In the genomic region with DNA sequence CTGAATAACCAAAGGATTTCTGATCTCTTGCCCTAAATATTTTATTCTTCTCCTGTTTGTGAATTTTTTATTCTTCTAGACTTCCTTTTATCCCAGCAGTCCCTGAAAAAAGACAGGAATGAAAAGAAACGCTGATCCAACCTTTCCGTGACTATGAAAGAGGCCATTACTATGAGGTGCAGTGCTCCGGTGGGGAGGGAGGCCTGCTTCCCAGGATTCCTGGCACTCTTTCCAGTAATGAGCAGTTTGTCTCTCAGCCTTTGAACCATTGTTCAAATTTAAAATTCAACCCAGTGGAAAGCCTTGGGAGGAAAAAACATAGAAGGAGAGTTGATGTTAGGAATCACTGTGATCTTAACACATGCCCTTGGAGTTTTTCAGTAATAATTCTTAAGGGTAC, we compare ENCODE assay signal across 11 cellular contexts. TPM values are rescaled to one million over a fixed set of nuclear protein-coding genes. Genes with fewer than 3 reads are reported as not detected.
DNase-seq lines count a peak whose midpoint lies in the region; ATAC-seq, FAIRE-seq and TF ChIP-seq lines count a peak whose summit lies in the region.
"Had no signal": no experiment of that assay in that cellular context is flagged by ENCODE, and none has a peak within 500 bp of the region (broad histone marks: within the 10 kb centered on the region; RNA-seq: fewer than 3 reads in every experiment).

No MANE protein-coding gene starts in this region.

- intact Hi-C loops in HepG2 (cut with micrococcal nuclease; ENCODE audit: unreplicated experiment), result no loop called here
- intact Hi-C loops in right lobe of liver (cut with DNase I), result no loop called here
- intact Hi-C loops in aorta (cut with DNase I), result no loop called here

- no peak overlapping the region for H2AFZ ChIP-seq in HepG2 (ENCODE audit: low read length)
- no peak overlapping the region for H2AFZ ChIP-seq in osteoblast (ENCODE audit: low read length)

- peaks cover 27% of the 10 kb centered on the region for H3K79me2 ChIP-seq in HepG2 (ENCODE audit: insufficient read depth, low read length)
- peaks cover 39% of the 10 kb centered on the region for H3K79me2 ChIP-seq in osteoblast (ENCODE audit: insufficient read depth, low read length)

- no peaks in the 10 kb centered on the region for H3K36me3 ChIP-seq in HepG2 (replicated peaks in 1 of 2; ENCODE audit: control insufficient read depth in 1 of 2, insufficient read depth in 2 of 2, low read length in 2 of 2)
- H3K36me3 ChIP-seq in right lobe of liver, result no peaks in the 10 kb centered on the region
- H3K36me3 ChIP-seq in gastroesophageal sphincter, result no peaks in the 10 kb centered on the region
- peaks cover 23% of the 10 kb centered on the region for H3K36me3 ChIP-seq in osteoblast (ENCODE audit: insufficient read depth, low read length)
- H3K36me3 ChIP-seq in aorta (ENCODE audit: control insufficient read depth in 1 of 2, insufficient read depth in 2 of 2, low read length in 1 of 2), result no peaks in the 10 kb centered on the region

- H3K9me3 ChIP-seq in HepG2 (ENCODE audit: low read length) (no peaks in the 10 kb centered on the region), right lobe of liver (no peaks in the 10 kb centered on the region), gastroesophageal sphincter (no peaks in the 10 kb centered on the region), osteoblast (ENCODE audit: low read depth, low read length) (no peaks in the 10 kb centered on the region), aorta (ENCODE audit: control insufficient read depth, low read length) (no peaks in the 10 kb centered on the region)

- TF ChIP-seq POLR2A in HepG2 (IDR thresholded peaks at IDR 0.05; ENCODE audit: insufficient read depth in 1 of 2, low read depth in 2 of 2, low read length in 2 of 2) (no peak), right lobe of liver (IDR thresholded peaks at IDR 0.05) (no peak), gastroesophageal sphincter (IDR thresholded peaks at IDR 0.05) (no peak)

- H3K4me3 ChIP-seq in HepG2 (replicated peaks in 1 of 3; ENCODE audit: insufficient read depth in 1 of 3, low read depth in 2 of 3, low read length in 3 of 3) (no peak overlapping the region), right lobe of liver (no peak overlapping the region), gastroesophageal sphincter (no peak overlapping the region), osteoblast (ENCODE audit: insufficient read depth, low read length) (no peak overlapping the region), aorta (ENCODE audit: low read length in 2 of 2) (no peak overlapping the region)

- TF ChIP-seq EP300 in HepG2 (IDR thresholded peaks at IDR 0.05; ENCODE audit: low read depth in 2 of 2, low read length in 2 of 2) (no peak), HepG2 (CRISPR knock-in tag; IDR thresholded peaks at IDR 0.05; ENCODE audit: borderline replicate concordance) (no peak), gastroesophageal sphincter (IDR thresholded peaks at IDR 0.05) (no peak)

- ATAC-seq in HepG2 (no peak), right lobe of liver (no peak), gastroesophageal sphincter (no peak), aorta (ENCODE audit: low FRiP score) (no peak)

- TF ChIP-seq CTCF in HepG2 (CRISPR knock-in tag; IDR thresholded peaks at IDR 0.05) (no peak), right lobe of liver (IDR thresholded peaks at IDR 0.05) (no peak), gastroesophageal sphincter (IDR thresholded peaks at IDR 0.05) (no peak), osteoblast (IDR thresholded peaks at IDR 0.05; ENCODE audit: extremely low read depth, low read depth, low read length) (no peak)

- H3K4me2 ChIP-seq in HepG2 (ENCODE audit: low read depth, low read length) (no peak overlapping the region), osteoblast (ENCODE audit: insufficient read depth, low read length) (peak overlapping the region; percentile 36)

- no peak for FAIRE-seq in HepG2 (lab: Jason Lieb, UNC)
- FAIRE-seq: bronchial epithelial cell had no signal

- WGBS in HepG2 (ENCODE audit: low lambda C conversion rate), result 73% methylated on average over 3 of the region's 3 CpGs
- 63% methylated on average over 3 of the region's 3 CpGs for WGBS in right lobe of liver (ENCODE audit: insufficient coverage, low coverage, low lambda C conversion rate, missing lambda C conversion rate)
- 16 to 29% methylated on average over 1 to 3 of the region's 3 CpGs for WGBS in gastroesophageal sphincter (ENCODE audit: low coverage in 1 of 2), 2 donors
- 9 to 14% methylated on average over 3 of the region's 3 CpGs for WGBS in aorta, 2 donors

- DNase-seq in HepG2 (ENCODE audit: low spot score) (no peak), right lobe of liver (no peak), osteoblast (ENCODE audit: insufficient read length, low spot score, missing footprints) (peak; percentile 62), aorta (no peak), NCI-H128 (lab: John Stamatoyannopoulos, UW; ENCODE audit: unreplicated experiment) (no peak)
- DNase-seq in stimulated activated CD4-positive, alpha-beta T cell treated with anti-CD3 and anti-CD28 coated beads, Interleukin-4, amount 100 ng/mL, for 1 hour, result no peak
- DNase-seq in stimulated activated CD8-positive, alpha-beta memory T cell treated with anti-CD3 and anti-CD28 coated beads, Interleukin-4, amount 100 ng/mL, for 48 hours, result no peak
- DNase-seq: activated CD4-positive, alpha-beta T cell treated with anti-CD3 and anti-CD28 coated beads for 4 hours; MM.1S had no signal

- H3K4me1 ChIP-seq in HepG2 (ENCODE audit: insufficient read depth, low read length) (peaks cover 66% of the 10 kb centered on the region), right lobe of liver (peaks cover 0 to 29% (median 8%) of the 10 kb centered on the region in 4 donors), gastroesophageal sphincter (peaks cover 15 to 86% (median 24%) of the 10 kb centered on the region in 3 donors), osteoblast (ENCODE audit: insufficient read depth, low read length) (peaks cover 70% of the 10 kb centered on the region), aorta (ENCODE audit: control insufficient read depth in 1 of 2, insufficient read depth in 2 of 2, low read length in 2 of 2) (peaks cover 0 to 14% of the 10 kb centered on the region in 2 donors)

- no peak overlapping the region for H3K9ac ChIP-seq in HepG2 (ENCODE audit: insufficient read depth, low read depth, low read length)

- POLR2A ChIA-PET in HepG2 (lab: Yijun Ruan, JAX), result interaction anchor here (2.4 to 3.1 kb wide), 2 partner anchors 46 to 51 kb away, joined by 10 to 12 read pairs; no protein-coding TSS in a partner anchor

- BruUV-seq in HepG2 (replicated peaks; lab: Mats Ljungman, UMichigan), result no TSS peak

- peaks cover 5% of the 10 kb centered on the region for H4K20me1 ChIP-seq in HepG2 (ENCODE audit: insufficient read depth, low read length)
- peaks cover 39% of the 10 kb centered on the region for H4K20me1 ChIP-seq in osteoblast (ENCODE audit: insufficient read depth, low read length)

- TF ChIP-seq RAD21 in HepG2 (CRISPR knock-in tag; IDR thresholded peaks at IDR 0.05), result no peak

- H3K27me3 ChIP-seq in HepG2 (ENCODE audit: control insufficient read depth in 1 of 2, insufficient read depth in 2 of 2, low read length in 2 of 2), result no peaks in the 10 kb centered on the region; a peak in 1 of 5 replicates
- no peaks in the 10 kb centered on the region for H3K27me3 ChIP-seq in right lobe of liver
- H3K27me3 ChIP-seq in gastroesophageal sphincter, result no peaks in the 10 kb centered on the region
- H3K27me3 ChIP-seq in osteoblast (ENCODE audit: insufficient read depth, low read length), result no peaks in the 10 kb centered on the region
- H3K27me3 ChIP-seq in aorta (ENCODE audit: control insufficient read depth in 1 of 2, insufficient read depth in 2 of 2, low read length in 1 of 2), result no peaks in the 10 kb centered on the region

- CTCF ChIA-PET in HepG2 (lab: Yijun Ruan, JAX; ENCODE audit: low intra/inter-chr PET ratio, low total read pairs), result no interaction called here

- in situ Hi-C loops in HepG2 (cut with HindIII; ENCODE audit: extremely low pct_ligation_motif_present, low pct_unique_long_range_greater_than_20kb), result no loop called here

- H3K27ac ChIP-seq in HepG2 (ENCODE audit: extremely low read length, insufficient read depth, low read length), result no peak overlapping the region
- no peak overlapping the region for H3K27ac ChIP-seq in right lobe of liver
- H3K27ac ChIP-seq in gastroesophageal sphincter, result peak overlapping the region; percentile 53 to 76 (median 70)
- H3K27ac ChIP-seq in osteoblast (ENCODE audit: low read depth, low read length), result peak overlapping the region; percentile 72
- peak overlapping the region; percentile 46 to 65 for H3K27ac ChIP-seq in aorta (ENCODE audit: low read depth in 1 of 2, low read length in 2 of 2)

TF ChIP-seq in HepG2, 621 proteins besides CTCF, POLR2A, EP300 and RAD21:
- peak; percentile 80 for TF ChIP-seq BCL6 (CRISPR knock-in tag; IDR thresholded peaks at IDR 0.05)
- no peak for TF ChIP-seq ZNF724P (CRISPR knock-in tag; IDR thresholded peaks at IDR 0.05; ENCODE audit: borderline replicate concordance)
TF ChIP-seq in HepG2: peak in this region for 1.

RNA-seq across cellular contexts. Expression of gene IER5, which starts 5.9 kb away (rescaled TPM):
- total RNA-seq in HepG2 (2016; rRNA removed; fragmentation: Illumina TruSeq; extraction: Trizol), result 3.0 and 3.5 TPM in 2 replicates
- total RNA-seq in HepG2 (2016; cell fraction: cytosol; rRNA removed; fragmentation: Illumina TruSeq; extraction: Trizol; ENCODE audit: low read depth), result 0.71 and 0.81 TPM in 2 replicates
- 2.3 and 3.4 TPM in 2 replicates for total RNA-seq in HepG2 (2016; cell fraction: insoluble cytoplasmic fraction; rRNA removed; fragmentation: Illumina TruSeq; extraction: Trizol)
- 2.1 and 2.2 TPM in 2 replicates for total RNA-seq in HepG2 (2016; cell fraction: membrane; rRNA removed; fragmentation: Illumina TruSeq; extraction: Trizol)
- total RNA-seq in HepG2 (2016; cell fraction: nucleus; rRNA removed; fragmentation: Illumina TruSeq; extraction: Trizol), result 3.7 and 4.2 TPM in 2 replicates
- polyA plus RNA-seq in HepG2 (2011; rRNA removed), result 2.5 and 3.1 TPM in 2 replicates
- 2.4 and 2.6 TPM in 2 replicates for polyA plus RNA-seq in HepG2 (2011; cell fraction: cytosol; rRNA removed)
- 4.5 and 4.9 TPM in 2 replicates for polyA plus RNA-seq in HepG2 (2011; cell fraction: nucleus; rRNA removed)
- 1.8 and 2.7 TPM in 2 replicates for polyA plus RNA-seq in HepG2 (2012)
- polyA plus RNA-seq in HepG2 (2016; cell fraction: cytosol; fragmentation: Illumina TruSeq; extraction: Trizol; ENCODE audit: low read depth), result 0.26 TPM in 2 replicates
- 1.9 TPM in 2 replicates for polyA plus RNA-seq in HepG2 (2016; cell fraction: insoluble cytoplasmic fraction; fragmentation: Illumina TruSeq; extraction: Trizol; ENCODE audit: low read depth)
- 0.66 and 0.70 TPM in 2 replicates for polyA plus RNA-seq in HepG2 (2016; cell fraction: membrane; fragmentation: Illumina TruSeq; extraction: Trizol; ENCODE audit: low read depth)
- polyA plus RNA-seq in HepG2 (2016; cell fraction: nucleus; fragmentation: Illumina TruSeq; extraction: Trizol; ENCODE audit: insufficient read depth, low read depth), result 3.4 and 3.9 TPM in 2 replicates
- 4.2 and 7.4 TPM in 2 replicates for polyA minus RNA-seq in HepG2 (2011; rRNA and poly(A)+ RNA removed; ENCODE audit: low replicate concordance)
- 2.6 TPM in 2 replicates for polyA minus RNA-seq in HepG2 (2011; cell fraction: cytosol; rRNA and poly(A)+ RNA removed)
- polyA minus RNA-seq in HepG2 (2011; cell fraction: nucleus; rRNA and poly(A)+ RNA removed), result 5.2 and 7.2 TPM in 2 replicates
- 1 to 10 TPM; 2.0 to 6.2 (median 3.4) TPM for total RNA-seq in right lobe of liver
- 10 to 100 TPM; 10.7 to 16.7 (median 14.9) TPM for total RNA-seq in gastroesophageal sphincter
- total RNA-seq in osteoblast, result 16.2 and 17.4 TPM in 2 replicates
- 10 to 100 TPM; 11.4 to 42.2 TPM for total RNA-seq in aorta
- polyA plus RNA-seq in aorta, result 10 to 100 TPM in 1 of 2 donors, 1 to 10 TPM in 1; 7.4 to 11.5 TPM

Comparison
In these comparisons a context has a peak if more than half of its experiments do, and no peak if none do; other contexts are left out.
1. H3K27ac ChIP-seq: peak in gastroesophageal sphincter (4 of 4), osteoblast (single experiment) and aorta (2 of 2); none in HepG2 (single experiment) and right lobe of liver (0 of 3).